ENCODE assay signal across 2 cellular contexts in the genomic region with DNA sequence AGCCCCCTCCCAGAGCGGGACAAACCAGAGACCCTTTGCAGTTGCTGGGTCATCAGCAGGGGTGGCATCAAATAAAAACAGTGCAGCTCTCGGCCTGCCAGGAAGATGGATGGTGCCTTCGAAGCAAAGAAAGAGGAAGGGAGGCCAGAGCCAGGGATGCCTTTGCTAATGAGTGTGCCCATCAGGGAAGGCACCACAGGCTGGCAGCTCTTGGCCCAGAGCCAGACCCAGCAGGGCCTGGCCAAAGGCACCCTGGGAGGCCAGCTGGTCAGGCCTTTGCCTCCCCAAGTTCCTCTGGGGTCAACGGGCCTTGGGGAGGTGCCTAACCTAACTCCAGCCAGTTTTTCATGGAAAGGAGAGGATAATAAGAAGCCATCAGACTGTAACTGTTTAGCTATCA.
TF ChIP-seq lines count a peak whose summit lies in the region.

No MANE protein-coding gene starts in this region.

TF ChIP-seq in SK-N-SH, 30 proteins besides CTCF, POLR2A, EP300 and RAD21:
- peak; percentile 40; the same call in 1 of the 2 replicates for TF ChIP-seq NFIC (IDR thresholded peaks at IDR 0.05; ENCODE audit: borderline replicate concordance)
- TF ChIP-seq GABPA (IDR thresholded peaks at IDR 0.05; ENCODE audit: low read depth): no peak
- no peak for TF ChIP-seq JUND (IDR thresholded peaks at IDR 0.05)

TF ChIP-seq in SK-N-SH treated with all-trans-retinoic acid at 6 μM for 48 hours, 23 proteins besides CTCF, POLR2A, EP300 and RAD21:
- TF ChIP-seq TOX (CRISPR knock-in tag; IDR thresholded peaks at IDR 0.05; ENCODE audit: borderline replicate concordance) (no peak), ARNTL (CRISPR knock-in tag; IDR thresholded peaks at IDR 0.05; ENCODE audit: borderline replicate concordance, low read depth) (no peak), ESRRG (CRISPR knock-in tag; IDR thresholded peaks at IDR 0.05) (no peak), TCF4 (CRISPR knock-in tag; IDR thresholded peaks at IDR 0.05; ENCODE audit: borderline replicate concordance) (no peak), ISL1 (CRISPR knock-in tag; IDR thresholded peaks at IDR 0.05) (no peak), PPARA (CRISPR knock-in tag; IDR thresholded peaks at IDR 0.05; ENCODE audit: borderline replicate concordance) (no peak), CSDC2 (CRISPR knock-in tag; IDR thresholded peaks at IDR 0.05) (no peak), ZNF70 (CRISPR knock-in tag; IDR thresholded peaks at IDR 0.05) (no peak)
- TF ChIP-seq, protein P1, sequence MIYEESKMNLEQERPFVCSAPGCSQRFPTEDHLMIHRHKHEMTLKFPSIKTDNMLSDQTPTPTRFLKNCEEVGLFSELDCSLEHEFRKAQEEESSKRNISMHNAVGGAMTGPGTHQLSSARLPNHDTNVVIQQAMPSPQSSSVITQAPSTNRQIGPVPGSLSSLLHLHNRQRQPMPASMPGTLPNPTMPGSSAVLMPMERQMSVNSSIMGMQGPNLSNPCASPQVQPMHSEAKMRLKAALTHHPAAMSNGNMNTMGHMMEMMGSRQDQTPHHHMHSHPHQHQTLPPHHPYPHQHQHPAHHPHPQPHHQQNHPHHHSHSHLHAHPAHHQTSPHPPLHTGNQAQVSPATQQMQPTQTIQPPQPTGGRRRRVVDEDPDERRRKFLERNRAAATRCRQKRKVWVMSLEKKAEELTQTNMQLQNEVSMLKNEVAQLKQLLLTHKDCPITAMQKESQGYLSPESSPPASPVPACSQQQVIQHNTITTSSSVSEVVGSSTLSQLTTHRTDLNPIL (CRISPR knock-in tag; IDR thresholded peaks at IDR 0.05; ENCODE audit: low read depth): no peak
- TF ChIP-seq, protein P2, sequence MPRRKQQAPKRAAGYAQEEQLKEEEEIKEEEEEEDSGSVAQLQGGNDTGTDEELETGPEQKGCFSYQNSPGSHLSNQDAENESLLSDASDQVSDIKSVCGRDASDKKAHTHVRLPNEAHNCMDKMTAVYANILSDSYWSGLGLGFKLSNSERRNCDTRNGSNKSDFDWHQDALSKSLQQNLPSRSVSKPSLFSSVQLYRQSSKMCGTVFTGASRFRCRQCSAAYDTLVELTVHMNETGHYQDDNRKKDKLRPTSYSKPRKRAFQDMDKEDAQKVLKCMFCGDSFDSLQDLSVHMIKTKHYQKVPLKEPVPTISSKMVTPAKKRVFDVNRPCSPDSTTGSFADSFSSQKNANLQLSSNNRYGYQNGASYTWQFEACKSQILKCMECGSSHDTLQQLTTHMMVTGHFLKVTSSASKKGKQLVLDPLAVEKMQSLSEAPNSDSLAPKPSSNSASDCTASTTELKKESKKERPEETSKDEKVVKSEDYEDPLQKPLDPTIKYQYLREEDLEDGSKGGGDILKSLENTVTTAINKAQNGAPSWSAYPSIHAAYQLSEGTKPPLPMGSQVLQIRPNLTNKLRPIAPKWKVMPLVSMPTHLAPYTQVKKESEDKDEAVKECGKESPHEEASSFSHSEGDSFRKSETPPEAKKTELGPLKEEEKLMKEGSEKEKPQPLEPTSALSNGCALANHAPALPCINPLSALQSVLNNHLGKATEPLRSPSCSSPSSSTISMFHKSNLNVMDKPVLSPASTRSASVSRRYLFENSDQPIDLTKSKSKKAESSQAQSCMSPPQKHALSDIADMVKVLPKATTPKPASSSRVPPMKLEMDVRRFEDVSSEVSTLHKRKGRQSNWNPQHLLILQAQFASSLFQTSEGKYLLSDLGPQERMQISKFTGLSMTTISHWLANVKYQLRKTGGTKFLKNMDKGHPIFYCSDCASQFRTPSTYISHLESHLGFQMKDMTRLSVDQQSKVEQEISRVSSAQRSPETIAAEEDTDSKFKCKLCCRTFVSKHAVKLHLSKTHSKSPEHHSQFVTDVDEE (CRISPR knock-in tag; IDR thresholded peaks at IDR 0.05): no peak
- TF ChIP-seq, protein P3, sequence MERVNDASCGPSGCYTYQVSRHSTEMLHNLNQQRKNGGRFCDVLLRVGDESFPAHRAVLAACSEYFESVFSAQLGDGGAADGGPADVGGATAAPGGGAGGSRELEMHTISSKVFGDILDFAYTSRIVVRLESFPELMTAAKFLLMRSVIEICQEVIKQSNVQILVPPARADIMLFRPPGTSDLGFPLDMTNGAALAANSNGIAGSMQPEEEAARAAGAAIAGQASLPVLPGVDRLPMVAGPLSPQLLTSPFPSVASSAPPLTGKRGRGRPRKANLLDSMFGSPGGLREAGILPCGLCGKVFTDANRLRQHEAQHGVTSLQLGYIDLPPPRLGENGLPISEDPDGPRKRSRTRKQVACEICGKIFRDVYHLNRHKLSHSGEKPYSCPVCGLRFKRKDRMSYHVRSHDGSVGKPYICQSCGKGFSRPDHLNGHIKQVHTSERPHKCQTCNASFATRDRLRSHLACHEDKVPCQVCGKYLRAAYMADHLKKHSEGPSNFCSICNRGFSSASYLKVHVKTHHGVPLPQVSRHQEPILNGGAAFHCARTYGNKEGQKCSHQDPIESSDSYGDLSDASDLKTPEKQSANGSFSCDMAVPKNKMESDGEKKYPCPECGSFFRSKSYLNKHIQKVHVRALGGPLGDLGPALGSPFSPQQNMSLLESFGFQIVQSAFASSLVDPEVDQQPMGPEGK (CRISPR knock-in tag; IDR thresholded peaks at IDR 0.05; ENCODE audit: borderline replicate concordance): no peak
- TF ChIP-seq, protein P4, sequence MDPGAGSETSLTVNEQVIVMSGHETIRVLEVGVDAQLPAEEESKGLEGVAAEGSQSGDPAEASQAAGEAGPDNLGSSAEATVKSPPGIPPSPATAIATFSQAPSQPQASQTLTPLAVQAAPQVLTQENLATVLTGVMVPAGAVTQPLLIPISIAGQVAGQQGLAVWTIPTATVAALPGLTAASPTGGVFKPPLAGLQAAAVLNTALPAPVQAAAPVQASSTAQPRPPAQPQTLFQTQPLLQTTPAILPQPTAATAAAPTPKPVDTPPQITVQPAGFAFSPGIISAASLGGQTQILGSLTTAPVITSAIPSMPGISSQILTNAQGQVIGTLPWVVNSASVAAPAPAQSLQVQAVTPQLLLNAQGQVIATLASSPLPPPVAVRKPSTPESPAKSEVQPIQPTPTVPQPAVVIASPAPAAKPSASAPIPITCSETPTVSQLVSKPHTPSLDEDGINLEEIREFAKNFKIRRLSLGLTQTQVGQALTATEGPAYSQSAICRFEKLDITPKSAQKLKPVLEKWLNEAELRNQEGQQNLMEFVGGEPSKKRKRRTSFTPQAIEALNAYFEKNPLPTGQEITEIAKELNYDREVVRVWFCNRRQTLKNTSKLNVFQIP (CRISPR knock-in tag; IDR thresholded peaks at IDR 0.05; ENCODE audit: borderline replicate concordance, low read depth): no peak
TF ChIP-seq in SK-N-SH treated with all-trans-retinoic acid at 6 μM for 48 hours: peak in this region for 0.
